ENCODE assay signal across 1 cellular context in genomic region chr17:34961093-34961911, GRCh38.
TF ChIP-seq lines count a peak whose summit lies in the region.

CCT6B (minus strand) TSS chr17:34961460; CDS start chr17:34961393, 67 bp downstream.
ZNF830 (plus strand) TSS chr17:34961540; CDS start chr17:34961567, 27 bp downstream.

TF ChIP-seq in HepG2, 621 proteins besides CTCF, POLR2A, EP300 and RAD21 (continued from another document and continues in another):
- TF ChIP-seq UBTF (CRISPR knock-in tag; IDR thresholded peaks at IDR 0.05) (peak; percentile 68), ZSCAN29 (CRISPR knock-in tag; conservative IDR thresholded peaks at IDR 0.05) (no peak), SNRNP70 (IDR thresholded peaks at IDR 0.05; ENCODE audit: low read depth, low read length) (no peak), GPN1 (CRISPR knock-in tag; IDR thresholded peaks at IDR 0.05; ENCODE audit: borderline replicate concordance) (no peak), ZXDC (CRISPR knock-in tag; IDR thresholded peaks at IDR 0.05) (no peak; the same call in 1 of the 2 replicates), ZNF143 (CRISPR knock-in tag; IDR thresholded peaks at IDR 0.05) (peak; percentile 41; the same call in 1 of the 2 replicates), HNF1B (CRISPR knock-in tag; IDR thresholded peaks at IDR 0.05) (peak; percentile 62; the same call in 1 of the 2 replicates), NAIF1 (CRISPR knock-in tag; IDR thresholded peaks at IDR 0.05; ENCODE audit: borderline replicate concordance) (no peak), CENPBD1 (CRISPR knock-in tag; IDR thresholded peaks at IDR 0.05; ENCODE audit: borderline replicate concordance, low read depth) (0 out of 2 replicates have a peak, but pooled peaks have one; percentile 80), SRSF9 (IDR thresholded peaks at IDR 0.05; ENCODE audit: borderline replicate concordance, insufficient read depth, low read depth, low read length, poor library complexity, severe bottlenecking) (no peak), ARID5B (CRISPR knock-in tag; IDR thresholded peaks at IDR 0.05) (0 out of 2 replicates have a peak, but pooled peaks have one; percentile 44), AKNA (CRISPR knock-in tag; IDR thresholded peaks at IDR 0.05; ENCODE audit: borderline replicate concordance) (no peak), ZNF609 (CRISPR knock-in tag; IDR thresholded peaks at IDR 0.05; ENCODE audit: borderline replicate concordance) (no peak), ZNF414 (CRISPR knock-in tag; IDR thresholded peaks at IDR 0.05) (peak; percentile 83), SCMH1 (CRISPR knock-in tag; IDR thresholded peaks at IDR 0.05; ENCODE audit: borderline replicate concordance) (no peak), PLSCR1 (CRISPR knock-in tag; IDR thresholded peaks at IDR 0.05; ENCODE audit: borderline replicate concordance) (no peak), DMAP1 (CRISPR knock-in tag; IDR thresholded peaks at IDR 0.05) (peak; percentile 82; the same call in 1 of the 2 replicates), GMEB2 (CRISPR knock-in tag; IDR thresholded peaks at IDR 0.05; ENCODE audit: low read depth) (no peak), MEIS2 (CRISPR knock-in tag; IDR thresholded peaks at IDR 0.05) (peak; percentile 65), RFXAP (CRISPR knock-in tag; IDR thresholded peaks at IDR 0.05; ENCODE audit: borderline replicate concordance) (no peak; the same call in 1 of the 2 replicates), IRX3 (CRISPR knock-in tag; IDR thresholded peaks at IDR 0.05; ENCODE audit: borderline replicate concordance, low read depth) (no peak), IKZF5 (CRISPR knock-in tag; IDR thresholded peaks at IDR 0.05) (peak; percentile 64)
